11 cellular contexts compared by ENCODE assay signal in genomic region chr10:4661572-4662255, GRCh38.
DNase-seq lines count a peak whose midpoint lies in the region; ATAC-seq, FAIRE-seq and TF ChIP-seq lines count a peak whose summit lies in the region.
"Had no signal": no experiment of that assay in that cellular context is flagged by ENCODE, and none has a peak within 500 bp of the region (broad histone marks: within the 10 kb centered on the region; RNA-seq: fewer than 3 reads in every experiment).

No MANE protein-coding gene starts in this region.

- TF ChIP-seq CTCF in colonic mucosa (IDR thresholded peaks at IDR 0.05) (no peak), right lobe of liver (IDR thresholded peaks at IDR 0.05) (no peak), stomach (IDR thresholded peaks at IDR 0.05) (no peak)

- H3K9ac ChIP-seq in colonic mucosa (ENCODE audit: low read depth in 2 of 2, low read length in 2 of 2), result no peak overlapping the region

- 23% methylated on average over 11 of the region's 15 CpGs for WGBS in right lobe of liver (ENCODE audit: insufficient coverage, low coverage, low lambda C conversion rate, missing lambda C conversion rate)
- WGBS in stomach, 5 donors, result 26 to 50% (median 30%) methylated on average over 15 of the region's 15 CpGs

- no peak for TF ChIP-seq EP300 in stomach (IDR thresholded peaks at IDR 0.05)

- TF ChIP-seq POLR2A in right lobe of liver (IDR thresholded peaks at IDR 0.05), result peak; percentile 70
- no peak for TF ChIP-seq POLR2A in stomach (IDR thresholded peaks at IDR 0.05)
- TF ChIP-seq POLR2A in GM12891 (IDR thresholded peaks at IDR 0.05; ENCODE audit: low read depth, low read length), result no peak

- H3K4me1 ChIP-seq in colonic mucosa, result peaks cover 6% of the 10 kb centered on the region
- H3K4me1 ChIP-seq in right lobe of liver, result peaks cover 0 to 29% (median 10%) of the 10 kb centered on the region in 4 donors
- H3K4me1 ChIP-seq in stomach, result peaks cover 23 to 45% (median 35%) of the 10 kb centered on the region in 4 donors

- H3K4me3 ChIP-seq in colonic mucosa (no peak overlapping the region), right lobe of liver (peak overlapping the region in 2 of 3 donors; percentile 17 to 31), stomach (no peak overlapping the region)

- ATAC-seq in right lobe of liver (peak; percentile 74 to 90 (median 82)), HG02623 (IDR thresholded peaks at IDR 0.05; ENCODE audit: unreplicated experiment) (no peak)
- ATAC-seq: naive thymus-derived CD8-positive, alpha-beta T cell had no signal

- no peak for FAIRE-seq in GM12891 (lab: Jason Lieb, UNC)

- intact Hi-C loops in colonic mucosa (cut with DNase I) (no loop called here), right lobe of liver (cut with DNase I) (no loop called here), stomach (cut with DNase I; ENCODE audit: low total_unique reads) (no loop called here)

- DNase-seq in LHCN-M2 (ENCODE audit: low read depth), result peak; percentile 61
- DNase-seq in colonic mucosa, result peak; percentile 40
- peak; percentile 67 to 86 (median 82) for DNase-seq in right lobe of liver
- peak; percentile 31 for DNase-seq in stomach
- DNase-seq in NCI-H69 (lab: John Stamatoyannopoulos, UW), result no peak
- DNase-seq in GM12891 (ENCODE audit: insufficient read length, low spot score), result no peak
- no peak for DNase-seq in putamen (ENCODE audit: low spot score)
- DNase-seq: foreskin melanocyte; naive thymus-derived CD8-positive, alpha-beta T cell had no signal

- no peaks in the 10 kb centered on the region for H3K9me3 ChIP-seq in colonic mucosa
- H3K9me3 ChIP-seq in right lobe of liver, result no peaks in the 10 kb centered on the region
- no peaks in the 10 kb centered on the region for H3K9me3 ChIP-seq in stomach

- no peaks in the 10 kb centered on the region for H3K27me3 ChIP-seq in colonic mucosa
- no peaks in the 10 kb centered on the region for H3K27me3 ChIP-seq in right lobe of liver
- no peaks in the 10 kb centered on the region for H3K27me3 ChIP-seq in stomach

- H3K27ac ChIP-seq in colonic mucosa, result no peak overlapping the region
- H3K27ac ChIP-seq in right lobe of liver, result peak overlapping the region; percentile 31 to 88 (median 75)
- peak overlapping the region; percentile 71 to 89 (median 87) for H3K27ac ChIP-seq in stomach
- H3K27ac ChIP-seq: HL-60 had no signal

- H3K36me3 ChIP-seq in colonic mucosa (no peaks in the 10 kb centered on the region), right lobe of liver (no peaks in the 10 kb centered on the region), stomach (no peaks in the 10 kb centered on the region)

TF ChIP-seq in GM12891, 5 proteins besides CTCF, POLR2A, EP300 and RAD21:
- TF ChIP-seq POLR2AphosphoS5 (IDR thresholded peaks at IDR 0.05; ENCODE audit: low read depth, low read length) (no peak), PAX5 (IDR thresholded peaks at IDR 0.05; ENCODE audit: insufficient read depth, low read length, severe bottlenecking) (no peak), SPI1 (IDR thresholded peaks at IDR 0.05; ENCODE audit: low read depth, low read length) (no peak), TAF1 (IDR thresholded peaks at IDR 0.05; ENCODE audit: low read depth, low read length) (no peak), POU2F2 (IDR thresholded peaks at IDR 0.05; ENCODE audit: low read depth, low read length) (no peak)

Comparison
In these comparisons a context has a peak if more than half of its experiments do, and no peak if none do; other contexts are left out.
1. DNase-seq: peak in LHCN-M2 (single experiment), colonic mucosa (single experiment), right lobe of liver (3 of 3) and stomach (single experiment); none in NCI-H69 (single experiment), GM12891 (single experiment) and putamen (single experiment).
2. H3K4me3 ChIP-seq: peak in right lobe of liver (2 of 3); none in colonic mucosa (single experiment) and stomach (0 of 4).